Comparison of ENCODE assay signal across 23 cellular contexts in genomic region chr10:122640921-122641320, GRCh38. TPM values are rescaled to one million over a fixed set of nuclear protein-coding genes. Genes with fewer than 3 reads are reported as not detected.
DNase-seq lines count a peak whose midpoint lies in the region; ATAC-seq, FAIRE-seq and TF ChIP-seq lines count a peak whose summit lies in the region.
"Had no signal": no experiment of that assay in that cellular context is flagged by ENCODE, and none has a peak within 500 bp of the region (broad histone marks: within the 10 kb centered on the region; RNA-seq: fewer than 3 reads in every experiment).

No MANE protein-coding gene starts in this region.

- no peaks in the 10 kb centered on the region for H3K23me2 ChIP-seq in H1 (ENCODE audit: low read depth, low read length)

- DNase-seq in Peyer's patch (peak in 2 of 3 donors; percentile 8 to 17), H1 (ENCODE audit: low read depth in 1 of 2, low spot score in 2 of 2) (no peak), sigmoid colon (peak; percentile 21), upper lobe of right lung (peak; percentile 46), NCI-H187 (lab: John Stamatoyannopoulos, UW) (no peak)
- DNase-seq in stimulated activated CD4-positive, alpha-beta T cell treated with anti-CD3 and anti-CD28 coated beads, Interleukin-2, amount 100 ng/mL, for 48 hours: no peak
- DNase-seq: C1 segment of cervical spinal cord; Calu3; CD4-positive, alpha-beta memory T cell; COR-L47; DMS53; DMS79 treated with DMSO at 0.1 percent for 48 hours; GM23248; H9 had no signal

- H3K23ac ChIP-seq in H1 (ENCODE audit: insufficient read length): no peak overlapping the region

- no peak for TF ChIP-seq EP300 in H1 (IDR thresholded peaks at IDR 0.05; ENCODE audit: borderline replicate concordance in 1 of 2, low read depth in 2 of 2, low read length in 2 of 2)
- no peak for TF ChIP-seq EP300 in sigmoid colon (IDR thresholded peaks at IDR 0.05)

- CTCF ChIA-PET in H1 (lab: Charles Lee; ENCODE audit: partially characterized antibody): interaction anchor here (5.4 kb wide), 1 partner anchor 8 kb away, joined by 42 read pairs; no protein-coding TSS in a partner anchor

- no peaks in the 10 kb centered on the region for H3K4me1 ChIP-seq in Peyer's patch
- H3K4me1 ChIP-seq in H1 (replicated peaks in 1 of 4; ENCODE audit: control insufficient read depth in 3 of 4, insufficient read depth in 4 of 4, low read length in 3 of 4): no peaks in the 10 kb centered on the region
- H3K4me1 ChIP-seq in sigmoid colon: no peaks in the 10 kb centered on the region
- H3K4me1 ChIP-seq in upper lobe of right lung: no peaks in the 10 kb centered on the region

- H4K91ac ChIP-seq in H1 (replicated peaks; ENCODE audit: insufficient read length, low read length): no peak overlapping the region

- H3K36me3 ChIP-seq in Peyer's patch: peaks cover 0 to 11% (median 0%) of the 10 kb centered on the region in 3 donors
- no peaks in the 10 kb centered on the region for H3K36me3 ChIP-seq in H1 (ENCODE audit: control insufficient read depth in 2 of 4, insufficient read depth in 4 of 4, low read length in 3 of 4)
- no peaks in the 10 kb centered on the region for H3K36me3 ChIP-seq in sigmoid colon
- H3K36me3 ChIP-seq in upper lobe of right lung: no peaks in the 10 kb centered on the region

- no peak for TF ChIP-seq RAD21 in H1 (IDR thresholded peaks at IDR 0.05 in 1 of 2, conservative IDR thresholded peaks at IDR 0.05 in 1 of 2; ENCODE audit: low read depth in 2 of 2, low read length in 2 of 2)

- no peak overlapping the region for H2BK15ac ChIP-seq in H1 (ENCODE audit: low read length)

- WGBS in H1 (ENCODE audit: extremely low coverage in 1 of 2, insufficient coverage in 1 of 2, insufficient read length in 1 of 2, insufficient replicate concordance in 2 of 2, low coverage in 1 of 2, low lambda C conversion rate in 2 of 2, missing lambda C conversion rate in 1 of 2), 2 experiments: 81% methylated on average over 3 of the region's 3 CpGs; no CpG with 5 or more reads in 1 of the 2 experiments
- WGBS in sigmoid colon, 2 donors: 58 to 85% methylated on average over 3 of the region's 3 CpGs

- H4K8ac ChIP-seq in H1 (ENCODE audit: extremely low read depth, insufficient read depth, low read length): no peak overlapping the region

- H3K9me3 ChIP-seq in Peyer's patch (no peaks in the 10 kb centered on the region), H1 (ENCODE audit: insufficient read depth in 2 of 2, low read depth in 1 of 2, low read length in 1 of 2) (no peaks in the 10 kb centered on the region), sigmoid colon (no peaks in the 10 kb centered on the region), upper lobe of right lung (no peaks in the 10 kb centered on the region)

- H2AFZ ChIP-seq in H1 (ENCODE audit: low read length): no peak overlapping the region
- H2AFZ ChIP-seq: GM23248 had no signal

- no peak overlapping the region for H3K9ac ChIP-seq in H1 (replicated peaks in 1 of 4; ENCODE audit: extremely low read depth in 1 of 4, low read depth in 3 of 4, low read length in 3 of 4)
- H3K9ac ChIP-seq: GM23248 had no signal

- intact Hi-C loops in sigmoid colon (cut with DNase I): no loop called here
- intact Hi-C loops in upper lobe of right lung (cut with DNase I): no loop called here

- no peak overlapping the region for H3K14ac ChIP-seq in H1 (ENCODE audit: insufficient read length)

- no peak for ATAC-seq in upper lobe of right lung
- ATAC-seq: HCT116 had no signal

- no peaks in the 10 kb centered on the region for H3K79me1 ChIP-seq in H1 (ENCODE audit: low read depth, low read length)

- H3K27ac ChIP-seq in Peyer's patch (no peak overlapping the region), H1 (ENCODE audit: low read depth, low read length) (no peak overlapping the region), sigmoid colon (no peak overlapping the region), upper lobe of right lung (no peak overlapping the region)
- H3K27ac ChIP-seq: GM23248 had no signal

- no peaks in the 10 kb centered on the region for H4K20me1 ChIP-seq in H1 (replicated peaks in 1 of 2; ENCODE audit: control insufficient read depth in 1 of 2, insufficient read depth in 2 of 2, low read length in 2 of 2)

- TF ChIP-seq POLR2A in Peyer's patch (IDR thresholded peaks at IDR 0.05) (no peak), H1 (IDR thresholded peaks at IDR 0.05; ENCODE audit: control extremely low read depth in 1 of 2, low read depth in 2 of 2, low read length in 2 of 2) (no peak), sigmoid colon (IDR thresholded peaks at IDR 0.05) (no peak)

- no peak overlapping the region for H2BK5ac ChIP-seq in H1 (ENCODE audit: low read depth, low read length)

- TF ChIP-seq CTCF in Peyer's patch (IDR thresholded peaks at IDR 0.05) (no peak), H1 (IDR thresholded peaks at IDR 0.05; ENCODE audit: control extremely low read depth in 1 of 3, insufficient read depth in 1 of 3, low read depth in 1 of 3, low read length in 3 of 3) (no peak), sigmoid colon (IDR thresholded peaks at IDR 0.05) (no peak), upper lobe of right lung (IDR thresholded peaks at IDR 0.05) (no peak)

- POLR2A ChIA-PET in H1 (lab: Charles Lee; ENCODE audit: partially characterized antibody): no interaction called here

- no peak overlapping the region for H2BK20ac ChIP-seq in H1 (ENCODE audit: low read length)

- H3K79me2 ChIP-seq in H1 (ENCODE audit: control insufficient read depth in 1 of 2, insufficient read depth in 2 of 2, low read length in 2 of 2): no peaks in the 10 kb centered on the region

- H3K4me2 ChIP-seq in H1 (ENCODE audit: insufficient read depth in 1 of 2, low read depth in 2 of 2, low read length in 2 of 2): no peak overlapping the region

- no peak overlapping the region for H3K4ac ChIP-seq in H1 (replicated peaks; ENCODE audit: insufficient read length, low read depth, low read length)

- H3K4me3 ChIP-seq in Peyer's patch (no peak overlapping the region), H1 (ENCODE audit: extremely low read depth in 1 of 4, insufficient read depth in 2 of 4, low read depth in 3 of 4, low read length in 4 of 4) (no peak overlapping the region), sigmoid colon (no peak overlapping the region), upper lobe of right lung (no peak overlapping the region)
- H3K4me3 ChIP-seq: GM23248 had no signal

- FAIRE-seq in H1 (lab: Jason Lieb, UNC): no peak
- FAIRE-seq: G401.6, GM12892, GM19239 had no signal

- H3K18ac ChIP-seq in H1 (ENCODE audit: extremely low read depth, low read length): no peak overlapping the region

- H3K56ac ChIP-seq in H1 (replicated peaks; ENCODE audit: insufficient read length, low read depth, low read length): no peak overlapping the region

- 0 out of 2 replicates have a peak overlapping the region, but pooled peaks have one; percentile 42 for H2BK12ac ChIP-seq in H1 (ENCODE audit: low read depth, low read length)

- H3K27me3 ChIP-seq in Peyer's patch (no peaks in the 10 kb centered on the region), H1 (replicated peaks in 1 of 4; ENCODE audit: control insufficient read depth in 3 of 4, extremely low read depth in 1 of 4, insufficient read depth in 3 of 4, low read length in 3 of 4) (no peaks in the 10 kb centered on the region), sigmoid colon (no peaks in the 10 kb centered on the region), upper lobe of right lung (no peaks in the 10 kb centered on the region)

- H2BK120ac ChIP-seq in H1 (replicated peaks; ENCODE audit: low read depth, low read length): no peak overlapping the region

- no peak overlapping the region for H4K5ac ChIP-seq in H1 (ENCODE audit: insufficient read length, low read depth, low read length)

- H2AK5ac ChIP-seq in H1 (ENCODE audit: low read depth, low read length): no peak overlapping the region

TF ChIP-seq in H1, 55 proteins besides CTCF, POLR2A, EP300 and RAD21 (continues in another document):
- TF ChIP-seq RFX5 (IDR thresholded peaks at IDR 0.05; ENCODE audit: borderline replicate concordance, low read depth, low read length): no peak
- TF ChIP-seq CBX8 (IDR thresholded peaks at IDR 0.05; ENCODE audit: borderline replicate concordance, low read depth, low read length): no peak
- no peak for TF ChIP-seq CBX5 (IDR thresholded peaks at IDR 0.05; ENCODE audit: low read depth, low read length)
- TF ChIP-seq MAX (IDR thresholded peaks at IDR 0.05): no peak
- no peak for TF ChIP-seq POU5F1 (IDR thresholded peaks at IDR 0.05; ENCODE audit: low read depth, low read length)
- no peak for TF ChIP-seq FOSL1 (IDR thresholded peaks at IDR 0.05; ENCODE audit: insufficient read depth, low read depth, low read length)
- no peak for TF ChIP-seq BACH1 (IDR thresholded peaks at IDR 0.05; ENCODE audit: low read length)
- no peak for TF ChIP-seq KDM4A (IDR thresholded peaks at IDR 0.05; ENCODE audit: low read depth, low read length, severe bottlenecking)
- TF ChIP-seq SP1 (IDR thresholded peaks at IDR 0.05; ENCODE audit: low read depth, low read length): no peak

RNA-seq across cellular contexts. Expression of gene C10orf120, which starts 58.7 kb away (rescaled TPM):
- total RNA-seq in Peyer's patch (not detected), sigmoid colon (not detected), upper lobe of right lung (not detected)
- not detected in 2 replicates for total RNA-seq in H1 (2021; fragmentation: NEBNext Ultra II Directional; extraction: Animal tissue kit (Norgen Biotek cat#: 25700))
- polyA plus RNA-seq in H1 (2011; rRNA removed) (not detected in 2 replicates), sigmoid colon (not detected)
- not detected for polyA plus RNA-seq in H1 (2011; cell fraction: cytosol; rRNA removed)
- polyA plus RNA-seq in H1 (2011; cell fraction: nucleus; rRNA removed): not detected
- polyA plus RNA-seq in H1 (2012, experiment 1 of 2): not detected in 4 replicates
- polyA plus RNA-seq in H1 (2012, experiment 2 of 2): not detected
- not detected for polyA plus RNA-seq in H1 (2013, experiment 1 of 2)
- not detected for polyA plus RNA-seq in H1 (2013, experiment 2 of 2)
- not detected in 2 replicates for polyA minus RNA-seq in H1 (2011; rRNA and poly(A)+ RNA removed)
- polyA minus RNA-seq in H1 (2011; cell fraction: cytosol; rRNA and poly(A)+ RNA removed): not detected
- polyA minus RNA-seq in H1 (2011; cell fraction: nucleus; rRNA and poly(A)+ RNA removed): not detected
- total RNA-seq: A172; A673; Calu3; CD4-positive, alpha-beta memory T cell; Daoy; GM23248; H4; H9 had no signal
- polyA plus RNA-seq: BJ; CD4-positive, alpha-beta memory T cell; GM23248 had no signal

Comparison
In these comparisons a context has a peak if more than half of its experiments do, and no peak if none do; other contexts are left out.
1. DNase-seq: peak in Peyer's patch (2 of 3), sigmoid colon (single experiment) and upper lobe of right lung (single experiment); none in H1 (0 of 2), NCI-H187 (0 of 2) and stimulated activated CD4-positive, alpha-beta T cell treated with anti-CD3 and anti-CD28 coated beads, Interleukin-2, amount 100 ng/mL, for 48 hours (0 of 2).